21 cellular contexts compared by ENCODE assay signal in the genomic region with DNA sequence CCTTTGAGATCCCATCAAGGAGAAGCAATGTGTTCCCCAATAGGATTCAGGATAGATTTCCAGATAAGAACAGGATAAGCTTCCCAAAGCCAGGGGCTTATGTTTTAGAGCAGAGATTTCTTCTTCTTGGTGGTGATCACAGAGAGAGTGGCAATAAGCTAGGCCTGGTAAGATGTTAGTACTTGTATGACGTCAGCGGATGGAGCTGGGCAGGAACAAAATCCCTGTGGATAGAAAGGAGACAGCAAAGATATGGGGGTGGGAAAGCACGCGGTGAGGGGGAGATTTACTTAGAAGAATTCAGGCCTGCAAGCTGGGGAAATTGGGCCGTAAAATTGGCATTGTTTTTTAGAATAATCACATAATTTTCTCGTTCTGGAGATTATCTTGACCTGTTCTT.
"Had no signal": no experiment of that assay in that cellular context is flagged by ENCODE, and none has a peak within 500 bp of the region (broad histone marks: within the 10 kb centered on the region; RNA-seq: fewer than 3 reads in every experiment).

No MANE protein-coding gene starts in this region.

- FAIRE-seq: RCC 7860 had no signal

- H3K9me3 ChIP-seq: SK-N-SH had no signal

- H3K4me2 ChIP-seq: SK-N-SH had no signal

- DNase-seq: KBM-7, MV-4-11, NCI-H1048, NCI-H1105, NCI-H1417, NCI-H1436 treated with DMSO at 0.1 percent for 48 hours, NCI-H1694 treated with DMSO at 0.1 percent for 48 hours, NCI-H1930, NCI-H2081, NCI-H2107, NCI-H226, NCI-H446, NCI-H510A, NCI-H524 treated with DMSO at 0.1 percent for 48 hours, NCI-H69, Right ventricle myocardium superior, RPMI8226, SIG-M5, SK-N-SH, SW 1271 had no signal

- H3K9ac ChIP-seq: SK-N-SH had no signal
